Comparison of ENCODE assay signal across 2 cellular contexts in the genomic region with DNA sequence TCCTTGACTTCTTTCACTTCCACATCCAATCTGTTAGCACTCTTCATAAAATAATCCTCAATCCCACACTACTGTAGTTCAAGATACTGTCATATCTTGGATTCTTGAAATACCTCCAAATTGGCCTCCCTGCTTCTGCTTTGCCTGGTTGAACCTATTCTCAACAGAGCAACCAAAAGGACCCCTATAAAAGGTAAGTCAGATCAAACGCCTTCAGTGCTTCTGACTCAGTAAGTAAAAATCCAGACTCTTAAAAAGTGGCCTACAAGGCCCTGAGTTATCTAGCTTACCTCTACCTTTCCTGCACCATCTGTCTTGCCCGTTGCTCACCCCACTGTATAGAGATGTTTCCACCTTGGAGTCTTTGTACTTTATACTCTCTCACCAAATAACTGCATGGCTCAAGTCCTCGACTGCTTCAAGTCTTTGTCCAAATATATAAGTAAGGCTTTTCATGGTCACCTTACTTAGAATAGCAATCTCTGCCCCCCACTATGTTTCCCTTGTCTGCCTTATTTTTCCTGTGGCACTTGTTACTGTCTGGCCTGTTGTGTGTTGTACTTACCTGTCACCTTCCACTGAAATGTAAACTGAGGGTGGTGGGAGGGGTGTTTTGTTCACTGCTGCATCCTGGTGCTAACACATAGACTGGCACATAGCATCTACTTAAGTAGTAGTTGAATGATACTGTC.
TF ChIP-seq lines count a peak whose summit lies in the region.

No MANE protein-coding gene starts in this region.

TF ChIP-seq in GM23338, 12 proteins besides CTCF, POLR2A, EP300 and RAD21:
- peak; percentile 6; the same call in 1 of the 2 replicates for TF ChIP-seq POLR2AphosphoS5 (IDR thresholded peaks at IDR 0.05; ENCODE audit: low read depth)
- TF ChIP-seq, protein P1, sequence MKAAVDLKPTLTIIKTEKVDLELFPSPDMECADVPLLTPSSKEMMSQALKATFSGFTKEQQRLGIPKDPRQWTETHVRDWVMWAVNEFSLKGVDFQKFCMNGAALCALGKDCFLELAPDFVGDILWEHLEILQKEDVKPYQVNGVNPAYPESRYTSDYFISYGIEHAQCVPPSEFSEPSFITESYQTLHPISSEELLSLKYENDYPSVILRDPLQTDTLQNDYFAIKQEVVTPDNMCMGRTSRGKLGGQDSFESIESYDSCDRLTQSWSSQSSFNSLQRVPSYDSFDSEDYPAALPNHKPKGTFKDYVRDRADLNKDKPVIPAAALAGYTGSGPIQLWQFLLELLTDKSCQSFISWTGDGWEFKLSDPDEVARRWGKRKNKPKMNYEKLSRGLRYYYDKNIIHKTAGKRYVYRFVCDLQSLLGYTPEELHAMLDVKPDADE (IDR thresholded peaks at IDR 0.05): no peak
TF ChIP-seq in GM23338: peak in this region for 1.

TF ChIP-seq in H1, 55 proteins besides CTCF, POLR2A, EP300 and RAD21:
- peak; percentile 36; the same call in 1 of the 2 replicates for TF ChIP-seq POLR2AphosphoS5 (IDR thresholded peaks at IDR 0.05; ENCODE audit: low read depth, low read length)
- TF ChIP-seq TAF7 (optimal IDR thresholded peaks at IDR 0.05; ENCODE audit: borderline replicate concordance, low read depth, low read length): no peak
TF ChIP-seq in H1: peak in this region for 1.
